In the genomic region with DNA sequence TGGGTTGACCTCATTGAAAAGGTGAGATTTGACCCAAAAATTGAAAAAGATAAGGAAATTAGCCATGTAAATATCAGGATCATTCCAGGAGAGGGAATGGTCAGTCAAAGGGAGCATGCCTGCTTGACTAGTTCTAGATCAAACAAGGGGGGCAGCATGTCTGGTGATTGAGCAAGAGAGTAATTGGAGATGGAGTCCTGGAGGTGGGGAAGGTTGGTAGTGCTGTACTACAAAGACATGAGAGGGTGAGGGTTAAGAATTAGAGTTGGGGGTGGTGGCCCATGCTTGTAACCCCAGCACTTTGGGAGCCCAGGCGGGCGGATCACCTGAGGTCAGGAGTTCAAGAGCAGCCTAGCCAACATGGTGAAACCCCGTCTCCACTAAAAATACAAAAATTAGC, we compare ENCODE assay signal across 14 cellular contexts. TPM values are rescaled to one million over a fixed set of nuclear protein-coding genes. Genes with fewer than 3 reads are reported as not detected.
DNase-seq lines count a peak whose midpoint lies in the region; ATAC-seq and TF ChIP-seq lines count a peak whose summit lies in the region.
"Had no signal": no experiment of that assay in that cellular context is flagged by ENCODE, and none has a peak within 500 bp of the region (broad histone marks: within the 10 kb centered on the region; RNA-seq: fewer than 3 reads in every experiment).

No MANE protein-coding gene starts in this region.

- no peak overlapping the region for H3K27ac ChIP-seq in BLaER1 treated with 17β-estradiol and CSF1 and Interleukin-3, amounts not matched to agents 10 nM and 100 nM
- H3K27ac ChIP-seq in CD8-positive, alpha-beta T cell (ENCODE audit: low read depth, low read length): no peak overlapping the region
- H3K27ac ChIP-seq in PC-9 (no peak overlapping the region), iPS-18a (ENCODE audit: low read length) (no peak overlapping the region), ascending aorta (no peak overlapping the region)
- H3K27ac ChIP-seq: esophagus squamous epithelium had no signal

- BruUV-seq in PC-9 (replicated peaks; lab: Mats Ljungman, UMichigan): no TSS peak

- peaks cover 28% of the 10 kb centered on the region for H3K36me3 Mint-ChIP-seq in CD8-positive, alpha-beta T cell

- H3K79me2 ChIP-seq in PC-9 (ENCODE audit: low read depth): peaks cover 90% of the 10 kb centered on the region

- H3K4me2 ChIP-seq in BLaER1 treated with 17β-estradiol and CSF1 and Interleukin-3, amounts not matched to agents 10 nM and 100 nM: peak overlapping the region in 8 of 11 experiments; percentile 2 to 97 (median 84); a peak in 10 of 22 replicates
- H3K4me2 ChIP-seq in PC-9: peak overlapping the region; percentile 87

- H3K27ac Mint-ChIP-seq in CD8-positive, alpha-beta T cell: peak overlapping the region; percentile 52

- POLR2A ChIA-PET in CD8-positive, alpha-beta T cell (lab: Charles Lee): no interaction called here
- POLR2A ChIA-PET in PC-9 (lab: Charles Lee; ENCODE audit: unreplicated experiment): no interaction called here

- peaks cover 14 to 32% (median 23%) of the 10 kb centered on the region in 11 experiments for H3K36me3 ChIP-seq in BLaER1 treated with 17β-estradiol and CSF1 and Interleukin-3, amounts not matched to agents 10 nM and 100 nM
- no peaks in the 10 kb centered on the region for H3K36me3 ChIP-seq in CD8-positive, alpha-beta T cell (ENCODE audit: insufficient read depth, low read length)
- 0 out of 2 replicates have a peak, but pooled peaks cover 12% of the 10 kb centered on the region for H3K36me3 ChIP-seq in PC-9 (ENCODE audit: low read depth)
- peaks cover 10% of the 10 kb centered on the region for H3K36me3 ChIP-seq in iPS-18a (ENCODE audit: control insufficient read depth, low read depth, low read length)
- H3K36me3 ChIP-seq in ascending aorta: peaks cover 0 to 5% of the 10 kb centered on the region in 2 donors
- no peaks in the 10 kb centered on the region for H3K36me3 ChIP-seq in BE2C

- H3K4me3 ChIP-seq in BLaER1 treated with 17β-estradiol and CSF1 and Interleukin-3, amounts not matched to agents 10 nM and 100 nM: no peak overlapping the region
- no peak overlapping the region for H3K4me3 ChIP-seq in CD8-positive, alpha-beta T cell (ENCODE audit: low read depth, low read length)
- H3K4me3 ChIP-seq in PC-9 (peak overlapping the region; percentile 84; the same call in 1 of the 2 replicates), iPS-18a (ENCODE audit: low read length) (peak overlapping the region; percentile 12), ascending aorta (no peak overlapping the region), BE2C (ENCODE audit: low read depth, low read length) (no peak overlapping the region)
- H3K4me3 ChIP-seq: esophagus squamous epithelium, mucosa of descending colon had no signal

- peaks cover 12% of the 10 kb centered on the region; the same call in 1 of the 2 replicates for H3F3A ChIP-seq in PC-9 (ENCODE audit: insufficient read depth, low read depth)

- DNase-seq in CD8-positive, alpha-beta T cell: no peak
- peak; percentile 19 to 78 for DNase-seq in PC-9
- no peak for DNase-seq in ascending aorta (ENCODE audit: low spot score in 2 of 2)
- no peak for DNase-seq in BE2C
- DNase-seq: activated effector memory CD4-positive, alpha-beta T cell treated with anti-CD3 and anti-CD28 coated beads, Interleukin-2, amount 50 U/mL, for 16 hours; COR-L47; esophagus squamous epithelium; mucosa of descending colon; NCI-H1105 treated with DMSO at 0.1 percent for 48 hours; SHP77 treated with DMSO at 0.1 percent for 48 hours had no signal

- CTCF ChIA-PET in CD8-positive, alpha-beta T cell (lab: Charles Lee): no interaction called here
- CTCF ChIA-PET in PC-9 (lab: Charles Lee): interaction anchor here (2.8 kb wide), 1 partner anchor 153 kb away, joined by 12 read pairs; a partner anchor contains a TSS

- no peak for TF ChIP-seq CTCF in CD8-positive, alpha-beta T cell (IDR thresholded peaks at IDR 0.05)
- TF ChIP-seq CTCF in PC-9 (conservative IDR thresholded peaks at IDR 0.05): no peak
- TF ChIP-seq CTCF in ascending aorta (IDR thresholded peaks at IDR 0.05): no peak
- TF ChIP-seq CTCF in BE2C (IDR thresholded peaks at IDR 0.05; ENCODE audit: low read depth, low read length): no peak

- H3K27me3 Mint-ChIP-seq in CD8-positive, alpha-beta T cell (ENCODE audit: low read depth): no peaks in the 10 kb centered on the region

- no peaks in the 10 kb centered on the region for H3K9me2 ChIP-seq in PC-9 (ENCODE audit: insufficient read depth)

- no peak for ATAC-seq in CD8-positive, alpha-beta T cell
- ATAC-seq in HG03135 (IDR thresholded peaks at IDR 0.05; ENCODE audit: unreplicated experiment): no peak
- ATAC-seq: mucosa of descending colon, sciatic nerve had no signal

- intact Hi-C loops in CD8-positive, alpha-beta T cell (cut with DNase I, micrococcal nuclease): loop anchor here (5.0 to 10.0 kb wide), 5 partner anchors 346 to 1822 kb away; a partner anchor contains a TSS
- intact Hi-C loops in PC-9 (cut with micrococcal nuclease; ENCODE audit: unreplicated experiment): no loop called here
- intact Hi-C loops in ascending aorta (cut with DNase I): no loop called here

- no peaks in the 10 kb centered on the region for H3K9me3 ChIP-seq in BLaER1 treated with 17β-estradiol and CSF1 and Interleukin-3, amounts not matched to agents 10 nM and 100 nM (replicated peaks in 1 of 11)
- H3K9me3 ChIP-seq in CD8-positive, alpha-beta T cell (ENCODE audit: low read length): no peaks in the 10 kb centered on the region
- H3K9me3 ChIP-seq in PC-9 (ENCODE audit: insufficient read depth, low read depth) (no peaks in the 10 kb centered on the region), iPS-18a (ENCODE audit: control insufficient read depth, low read depth, low read length) (no peaks in the 10 kb centered on the region), ascending aorta (no peaks in the 10 kb centered on the region), BE2C (no peaks in the 10 kb centered on the region)
- H3K9me3 ChIP-seq: esophagus squamous epithelium, mucosa of descending colon had no signal

- H2AFZ ChIP-seq in PC-9: no peak overlapping the region

- H3K4me1 Mint-ChIP-seq in CD8-positive, alpha-beta T cell (ENCODE audit: low read depth): peaks cover 60% of the 10 kb centered on the region

- no peaks in the 10 kb centered on the region for H3K27me3 ChIP-seq in BLaER1 treated with 17β-estradiol and CSF1 and Interleukin-3, amounts not matched to agents 10 nM and 100 nM
- no peaks in the 10 kb centered on the region for H3K27me3 ChIP-seq in CD8-positive, alpha-beta T cell (ENCODE audit: insufficient read depth, low read length)
- H3K27me3 ChIP-seq in PC-9 (ENCODE audit: insufficient read depth, low read depth) (no peaks in the 10 kb centered on the region), iPS-18a (ENCODE audit: control insufficient read depth, insufficient read depth, low read length) (no peaks in the 10 kb centered on the region), ascending aorta (no peaks in the 10 kb centered on the region), BE2C (no peaks in the 10 kb centered on the region)
- H3K27me3 ChIP-seq: esophagus squamous epithelium had no signal

- H4K20me1 ChIP-seq in BLaER1 treated with 17β-estradiol and CSF1 and Interleukin-3, amounts not matched to agents 10 nM and 100 nM: peaks cover 0 to 43% (median 18%) of the 10 kb centered on the region in 11 experiments; a peak in 14 of 22 replicates
- H4K20me1 ChIP-seq in PC-9 (ENCODE audit: insufficient read depth): peaks cover 21% of the 10 kb centered on the region

- no peak overlapping the region for H3K9ac ChIP-seq in BLaER1 treated with 17β-estradiol and CSF1 and Interleukin-3, amounts not matched to agents 10 nM and 100 nM
- H3K9ac ChIP-seq in iPS-18a (ENCODE audit: low read length): no peak overlapping the region

- H3K9me3 Mint-ChIP-seq in CD8-positive, alpha-beta T cell: no peaks in the 10 kb centered on the region

- peak overlapping the region; percentile 55 for H3K4me3 Mint-ChIP-seq in CD8-positive, alpha-beta T cell

- peaks cover 21 to 41% (median 33%) of the 10 kb centered on the region in 10 experiments for H3K4me1 ChIP-seq in BLaER1 treated with 17β-estradiol and CSF1 and Interleukin-3, amounts not matched to agents 10 nM and 100 nM
- peaks cover 36% of the 10 kb centered on the region for H3K4me1 ChIP-seq in CD8-positive, alpha-beta T cell (ENCODE audit: insufficient read depth, low read length)
- H3K4me1 ChIP-seq in PC-9 (replicated peaks; ENCODE audit: insufficient read depth): peaks cover 37% of the 10 kb centered on the region
- peaks cover 4% of the 10 kb centered on the region for H3K4me1 ChIP-seq in iPS-18a (ENCODE audit: control insufficient read depth, low read depth, low read length)
- peaks cover 0 to 20% of the 10 kb centered on the region in 2 donors for H3K4me1 ChIP-seq in ascending aorta
- no peaks in the 10 kb centered on the region for H3K4me1 ChIP-seq in BE2C

RNA-seq across cellular contexts. Expression of a gene that starts 2.0 kb away (rescaled TPM):
- 10 to 100 TPM in 1 of 2 experiments, 1 to 10 TPM in 1; 9.4 to 11.4 TPM for total RNA-seq in CD8-positive, alpha-beta T cell
- total RNA-seq in PC-9 (2021) (50.1 and 52.6 TPM in 2 replicates), ascending aorta (32.6 TPM)
- polyA plus RNA-seq in BE2C (2012; ENCODE audit: insufficient read depth, insufficient read length, low read depth): 12.0 TPM

RNA-seq across cellular contexts. Expression of a gene that starts 2.2 kb away (rescaled TPM):
- 10 to 100 TPM; 12.6 to 15.6 TPM for total RNA-seq in CD8-positive, alpha-beta T cell
- total RNA-seq in PC-9 (2021): 35.0 and 37.6 TPM in 2 replicates
- total RNA-seq in ascending aorta: 13.3 TPM
- 2.6 TPM for polyA plus RNA-seq in BE2C (2012; ENCODE audit: insufficient read depth, insufficient read length, low read depth)

RNA-seq across cellular contexts. Expression of a gene that starts 28.3 kb away (rescaled TPM):
- total RNA-seq in CD8-positive, alpha-beta T cell: 10 to 100 TPM in 1 of 2 experiments, 1 to 10 TPM in 1; 9.7 to 11.0 TPM
- total RNA-seq in PC-9 (2021): 10.3 and 11.6 TPM in 2 replicates
- not detected for total RNA-seq in ascending aorta
- 2.5 TPM for polyA plus RNA-seq in BE2C (2012; ENCODE audit: insufficient read depth, insufficient read length, low read depth)

RNA-seq across cellular contexts. Expression of a gene that starts 28.3 kb away (rescaled TPM):
- 10 to 100 TPM; 14.4 to 14.9 TPM for total RNA-seq in CD8-positive, alpha-beta T cell
- 13.5 and 14.9 TPM in 2 replicates for total RNA-seq in PC-9 (2021)
- not detected for total RNA-seq in ascending aorta
- polyA plus RNA-seq in BE2C (2012; ENCODE audit: insufficient read depth, insufficient read length, low read depth): not detected

RNA-seq across cellular contexts. Expression of a gene that starts 41.5 kb away (rescaled TPM):
- 1 to 10 TPM; 1.3 to 1.8 TPM for total RNA-seq in CD8-positive, alpha-beta T cell
- total RNA-seq in PC-9 (2021): 16.9 and 18.0 TPM in 2 replicates
- total RNA-seq in ascending aorta: 0.32 TPM
- not detected for polyA plus RNA-seq in BE2C (2012; ENCODE audit: insufficient read depth, insufficient read length, low read depth)
- total RNA-seq: sciatic nerve had no signal

Comparison
In these comparisons a context has a peak if more than half of its experiments do, and no peak if none do; other contexts are left out.
1. H3K4me3 ChIP-seq: peak in PC-9 (single experiment) and iPS-18a (single experiment); none in BLaER1 treated with 17β-estradiol and CSF1 and Interleukin-3, amounts not matched to agents 10 nM and 100 nM (0 of 10), CD8-positive, alpha-beta T cell (single experiment), ascending aorta (0 of 2) and BE2C (single experiment).
2. DNase-seq: peak in PC-9 (2 of 2); none in CD8-positive, alpha-beta T cell (0 of 7), ascending aorta (0 of 2) and BE2C (single experiment).
3. intact Hi-C loops: an anchor here in CD8-positive, alpha-beta T cell (5.0 to 10.0 kb wide); none called in PC-9 and ascending aorta.